Comparison of ENCODE assay signal across 1 cellular context in the genomic region with DNA sequence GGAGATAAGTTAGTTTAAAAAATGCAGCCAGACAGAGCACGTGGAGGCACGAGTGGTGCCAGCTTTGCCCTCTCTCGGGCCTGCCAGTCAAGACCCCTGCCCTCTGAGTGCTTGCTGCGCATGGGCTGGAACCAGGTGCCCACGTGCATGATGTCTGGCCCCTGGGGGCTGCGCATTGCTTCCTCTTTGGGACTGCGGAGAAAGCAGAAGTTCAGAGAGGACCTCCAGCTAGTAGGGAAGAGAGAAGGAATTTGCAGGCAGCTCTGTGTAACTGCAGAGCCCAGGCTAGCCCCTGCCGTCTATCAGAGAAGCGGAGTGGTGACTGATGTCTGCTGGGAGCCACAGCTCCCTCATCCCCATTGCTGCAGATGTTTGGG.
TF ChIP-seq lines count a peak whose summit lies in the region.

No MANE protein-coding gene starts in this region.

TF ChIP-seq in HepG2, 621 proteins besides CTCF, POLR2A, EP300 and RAD21:
- no peak for TF ChIP-seq ZNF589 (CRISPR knock-in tag; conservative IDR thresholded peaks at IDR 0.05)
- TF ChIP-seq ZBTB8A (CRISPR knock-in tag; IDR thresholded peaks at IDR 0.05; ENCODE audit: borderline replicate concordance, low read depth) = no peak
- no peak for TF ChIP-seq MAZ (IDR thresholded peaks at IDR 0.05; ENCODE audit: borderline replicate concordance, low read depth, low read length)
- TF ChIP-seq MAZ (CRISPR knock-in tag; IDR thresholded peaks at IDR 0.05; ENCODE audit: low read depth) = no peak
- TF ChIP-seq ZNF543 (CRISPR knock-in tag; IDR thresholded peaks at IDR 0.05) = no peak
- TF ChIP-seq ZNF12 (CRISPR knock-in tag; IDR thresholded peaks at IDR 0.05) = no peak
- no peak for TF ChIP-seq ZNF317 (CRISPR knock-in tag; IDR thresholded peaks at IDR 0.05)
- TF ChIP-seq ELF1 (CRISPR knock-in tag; IDR thresholded peaks at IDR 0.05) = no peak
- TF ChIP-seq SNRNP70 (IDR thresholded peaks at IDR 0.05; ENCODE audit: low read depth, low read length) = no peak
- TF ChIP-seq KDM5B (CRISPR knock-in tag; IDR thresholded peaks at IDR 0.05; ENCODE audit: borderline replicate concordance) = no peak
- no peak for TF ChIP-seq TOE1 (CRISPR knock-in tag; IDR thresholded peaks at IDR 0.05)
- TF ChIP-seq TRAFD1 (CRISPR knock-in tag; IDR thresholded peaks at IDR 0.05; ENCODE audit: borderline replicate concordance) = no peak
TF ChIP-seq in HepG2: peak in this region for 0.
